In genomic region chrX:151700581-151700980, GRCh38 we compare ENCODE assay signal across 26 cellular contexts. TPM values are rescaled to one million over a fixed set of nuclear protein-coding genes. Genes with fewer than 3 reads are reported as not detected.
"Had no signal": no experiment of that assay in that cellular context is flagged by ENCODE, and none has a peak within 500 bp of the region (broad histone marks: within the 10 kb centered on the region; RNA-seq: fewer than 3 reads in every experiment).

No MANE protein-coding gene starts in this region.

- ATAC-seq: gastrocnemius medialis, heart right ventricle, left cardiac atrium, left lung, left ventricle myocardium superior, lower lobe of right lung had no signal

- DNase-seq: dermis blood vessel endothelial cell; dorsolateral prefrontal cortex; effector CD4-positive, alpha-beta T cell; effector memory CD4-positive, alpha-beta T cell; esophagus squamous epithelium; foreskin fibroblast; foreskin melanocyte; gastrocnemius medialis; glutamatergic neuron; heart right ventricle; hippocampal formation; left cardiac atrium; left lung; left ventricle myocardium superior; lower lobe of right lung; mesenchymal stem cell; midbrain had no signal

RNA-seq across cellular contexts. Expression of gene PRRG3, which starts 5.3 kb away (rescaled TPM):
- total RNA-seq: dermis blood vessel endothelial cell, endothelial cell of umbilical vein, epithelial cell of proximal tubule, lung microvascular endothelial cell, mononuclear cell had no signal

RNA-seq across cellular contexts. Expression of gene FATE1, which starts 15.3 kb away (rescaled TPM):
- total RNA-seq: cerebellum, dermis blood vessel endothelial cell, endothelial cell of umbilical vein, epithelial cell of proximal tubule, esophagus squamous epithelium, gastrocnemius medialis, kidney epithelial cell, left cardiac atrium, left lung, left ventricle myocardium superior, lower lobe of right lung, lung microvascular endothelial cell, mononuclear cell had no signal

RNA-seq across cellular contexts. Expression of gene CNGA2, which starts 34.0 kb away (rescaled TPM):
- total RNA-seq: cerebellum, dermis blood vessel endothelial cell, dorsolateral prefrontal cortex, endothelial cell of umbilical vein, epithelial cell of proximal tubule, esophagus squamous epithelium, gastrocnemius medialis, glomerular endothelial cell, heart right ventricle, kidney epithelial cell, left cardiac atrium, left lung, left ventricle myocardium superior, lower leg skin, lower lobe of right lung, lung microvascular endothelial cell, mononuclear cell, mucosa of gallbladder had no signal
